13 cellular contexts compared by ENCODE assay signal in genomic region chr6:108359901-108360882, GRCh38.
DNase-seq lines count a peak whose midpoint lies in the region; ATAC-seq, FAIRE-seq and TF ChIP-seq lines count a peak whose summit lies in the region.
"Had no signal": no experiment of that assay in that cellular context is flagged by ENCODE, and none has a peak within 500 bp of the region (broad histone marks: within the 10 kb centered on the region; RNA-seq: fewer than 3 reads in every experiment).

No MANE protein-coding gene starts in this region.

- CTCF ChIA-PET in A673 (lab: Charles Lee), result no interaction called here

- POLR2A ChIA-PET in A673 (lab: Charles Lee; ENCODE audit: low non-redundant PET), result interaction anchor here (0.5 kb wide), 1 partner anchor 102 kb away, joined by 9 read pairs; no protein-coding TSS in a partner anchor

- H3K9ac ChIP-seq in OCI-LY3 (ENCODE audit: low read length), result no peak overlapping the region

- no peak overlapping the region for H3K27ac ChIP-seq in A673 (ENCODE audit: low read depth, low read length, poor library complexity, severe bottlenecking)
- H3K27ac ChIP-seq in OCI-LY3 (ENCODE audit: low read length), result no peak overlapping the region
- no peak overlapping the region for H3K27ac ChIP-seq in adrenal gland
- H3K27ac ChIP-seq in tibial artery, result no peak overlapping the region
- H3K27ac ChIP-seq: transverse colon had no signal

- TF ChIP-seq CTCF in A673 (conservative IDR thresholded peaks at IDR 0.05; ENCODE audit: low read depth, low read length) (peak; percentile 43), OCI-LY3 (IDR thresholded peaks at IDR 0.05; ENCODE audit: low read depth, low read length) (peak; percentile 51), adrenal gland (IDR thresholded peaks at IDR 0.05) (no peak), tibial artery (IDR thresholded peaks at IDR 0.05) (no peak)

- FAIRE-seq in GM19239 (lab: Jason Lieb, UNC), result peak; percentile 58

- intact Hi-C loops in A673 (cut with micrococcal nuclease; ENCODE audit: unreplicated experiment) (no loop called here), adrenal gland (cut with DNase I) (no loop called here), tibial artery (cut with DNase I; ENCODE audit: low total_unique reads) (no loop called here)

- H3K4me2 ChIP-seq in OCI-LY3 (ENCODE audit: low read length), result 0 out of 2 replicates have a peak overlapping the region, but pooled peaks have one; percentile 12

- peaks cover 7% of the 10 kb centered on the region for H3K4me1 ChIP-seq in A673 (ENCODE audit: insufficient read depth, low read length, poor library complexity, severe bottlenecking)
- H3K4me1 ChIP-seq in OCI-LY3 (ENCODE audit: low read length), result peaks cover 20% of the 10 kb centered on the region
- H3K4me1 ChIP-seq in adrenal gland (replicated peaks in 1 of 2), result peaks cover 0 to 4% of the 10 kb centered on the region in 2 donors
- H3K4me1 ChIP-seq in tibial artery, result no peaks in the 10 kb centered on the region
- H3K4me1 ChIP-seq: transverse colon had no signal

- H3K9me3 ChIP-seq in A673 (ENCODE audit: low read depth, low read length, poor library complexity, severe bottlenecking) (no peaks in the 10 kb centered on the region), OCI-LY3 (ENCODE audit: insufficient read depth, low read length) (no peaks in the 10 kb centered on the region), adrenal gland (replicated peaks in 1 of 3) (no peaks in the 10 kb centered on the region), tibial artery (no peaks in the 10 kb centered on the region)
- H3K9me3 ChIP-seq: transverse colon had no signal

- TF ChIP-seq POLR2A in erythroblast (IDR thresholded peaks at IDR 0.05; ENCODE audit: low read length) (no peak), adrenal gland (IDR thresholded peaks at IDR 0.05) (no peak)

- H3K4me3 ChIP-seq in A673 (ENCODE audit: low read depth, low read length, poor library complexity, severe bottlenecking) (no peak overlapping the region), OCI-LY3 (ENCODE audit: low read length) (no peak overlapping the region), adrenal gland (no peak overlapping the region), tibial artery (no peak overlapping the region)
- H3K4me3 ChIP-seq: transverse colon had no signal

- BruUV-seq in A673 (replicated peaks; lab: Mats Ljungman, UMichigan), result no TSS peak

- H2AFZ ChIP-seq in OCI-LY3 (ENCODE audit: low read depth, low read length), result no peak overlapping the region

- WGBS in adrenal gland, 4 donors, result 81 to 87% (median 85%) methylated on average over 5 of the region's 5 CpGs

- H3K79me2 ChIP-seq in OCI-LY3 (ENCODE audit: low read length), result no peaks in the 10 kb centered on the region

- DNase-seq in A673 (ENCODE audit: low spot score), result no peak
- no peak for DNase-seq in GM19239 (ENCODE audit: insufficient read length, low spot score)
- DNase-seq in erythroblast (lab: John Stamatoyannopoulos, UW), result peak; percentile 44 to 61
- DNase-seq in adrenal gland, result no peak
- no peak for DNase-seq in tibial artery
- DNase-seq in amygdala (lab: John Stamatoyannopoulos, UW), result no peak
- DNase-seq: activated T-cell treated with anti-CD3 and anti-CD28 coated beads, Interleukin-2, amount 50 U/mL, for 24 hours; NCI-H82; right cardiac atrium; T-helper 9 cell; transverse colon had no signal

- no peaks in the 10 kb centered on the region for H4K20me1 ChIP-seq in OCI-LY3 (ENCODE audit: insufficient read depth, low read length)

- no peaks in the 10 kb centered on the region for H3K27me3 ChIP-seq in A673 (replicated peaks; ENCODE audit: insufficient read depth, low read depth, low read length, poor library complexity)
- no peaks in the 10 kb centered on the region for H3K27me3 ChIP-seq in OCI-LY3 (ENCODE audit: low read depth, low read length)
- H3K27me3 ChIP-seq in adrenal gland, result no peaks in the 10 kb centered on the region
- H3K27me3 ChIP-seq in tibial artery, result no peaks in the 10 kb centered on the region
- H3K27me3 ChIP-seq: transverse colon had no signal

- H3K36me3 ChIP-seq in A673 (ENCODE audit: insufficient read depth, low read length, poor library complexity, severe bottlenecking) (no peaks in the 10 kb centered on the region), OCI-LY3 (replicated peaks; ENCODE audit: low read depth, low read length) (no peaks in the 10 kb centered on the region), adrenal gland (replicated peaks in 1 of 2) (no peaks in the 10 kb centered on the region), tibial artery (peaks cover 0 to 12% (median 8%) of the 10 kb centered on the region in 3 donors)

- ATAC-seq in GM21619 (IDR thresholded peaks at IDR 0.05; ENCODE audit: unreplicated experiment), result no peak
- ATAC-seq: right cardiac atrium had no signal

Comparison
In these comparisons a context has a peak if more than half of its experiments do, and no peak if none do; other contexts are left out.
1. DNase-seq: peak in erythroblast (2 of 2); none in A673 (single experiment), GM19239 (single experiment), adrenal gland (0 of 7), tibial artery (0 of 2) and amygdala (0 of 56).
2. CTCF ChIP-seq: peak in A673 (single experiment) and OCI-LY3 (single experiment); none in adrenal gland (0 of 6) and tibial artery (0 of 2).